Comparison of ENCODE assay signal across 1 cellular context in the genomic region with DNA sequence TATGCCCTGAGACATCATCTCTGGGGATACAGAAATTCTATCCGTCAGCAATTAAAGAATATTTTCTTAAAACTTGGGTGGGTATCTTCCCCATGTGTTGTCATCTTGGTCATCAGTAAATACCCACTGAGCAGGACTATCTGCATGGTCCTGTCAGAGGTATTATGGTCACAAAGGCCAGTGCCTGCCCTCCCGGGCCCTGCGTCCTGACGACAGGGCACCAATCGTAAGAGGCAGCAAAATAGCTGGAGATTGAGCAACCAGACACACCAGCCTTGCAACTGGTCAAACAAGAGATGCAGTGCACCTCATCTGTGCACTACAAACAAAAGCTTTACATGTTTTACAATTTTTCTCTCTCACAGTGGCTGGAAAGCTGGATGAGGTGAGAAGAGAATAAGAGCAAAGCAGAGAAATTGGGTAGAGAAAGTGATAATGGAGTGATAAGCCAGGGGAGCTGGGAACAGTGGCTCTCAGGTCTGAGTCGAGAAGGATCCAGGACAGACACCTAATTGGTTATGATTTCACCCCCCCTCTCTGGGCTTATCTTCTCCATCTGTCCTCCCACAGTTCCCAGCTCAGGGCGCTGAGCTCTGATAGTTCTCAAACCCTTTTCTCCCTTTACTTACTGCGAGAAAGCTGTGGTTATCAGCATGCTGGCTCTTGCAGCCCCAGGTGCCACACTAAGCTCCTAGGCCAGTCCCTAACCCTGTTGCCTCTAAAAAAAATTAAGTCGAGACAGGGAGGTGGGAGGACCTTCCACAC.
TF ChIP-seq lines count a peak whose summit lies in the region.

No MANE protein-coding gene starts in this region.

TF ChIP-seq in H1, 55 proteins besides CTCF, POLR2A, EP300 and RAD21 (continued from another document):
- TF ChIP-seq, protein P1, sequence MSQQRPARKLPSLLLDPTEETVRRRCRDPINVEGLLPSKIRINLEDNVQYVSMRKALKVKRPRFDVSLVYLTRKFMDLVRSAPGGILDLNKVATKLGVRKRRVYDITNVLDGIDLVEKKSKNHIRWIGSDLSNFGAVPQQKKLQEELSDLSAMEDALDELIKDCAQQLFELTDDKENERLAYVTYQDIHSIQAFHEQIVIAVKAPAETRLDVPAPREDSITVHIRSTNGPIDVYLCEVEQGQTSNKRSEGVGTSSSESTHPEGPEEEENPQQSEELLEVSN (IDR thresholded peaks at IDR 0.05), result no peak
- TF ChIP-seq RNF2 (IDR thresholded peaks at IDR 0.05; ENCODE audit: borderline replicate concordance, low read depth, low read length, missing control alignments, poor library complexity, severe bottlenecking) (no peak), SP4 (IDR thresholded peaks at IDR 0.05; ENCODE audit: low read length) (no peak), EZH2 (IDR thresholded peaks at IDR 0.05; ENCODE audit: low read depth, low read length, severe bottlenecking) (no peak), SP1 (IDR thresholded peaks at IDR 0.05; ENCODE audit: low read depth, low read length) (no peak)
TF ChIP-seq in H1: peak in this region for 0.
